1 cellular context compared by ENCODE assay signal in the genomic region with DNA sequence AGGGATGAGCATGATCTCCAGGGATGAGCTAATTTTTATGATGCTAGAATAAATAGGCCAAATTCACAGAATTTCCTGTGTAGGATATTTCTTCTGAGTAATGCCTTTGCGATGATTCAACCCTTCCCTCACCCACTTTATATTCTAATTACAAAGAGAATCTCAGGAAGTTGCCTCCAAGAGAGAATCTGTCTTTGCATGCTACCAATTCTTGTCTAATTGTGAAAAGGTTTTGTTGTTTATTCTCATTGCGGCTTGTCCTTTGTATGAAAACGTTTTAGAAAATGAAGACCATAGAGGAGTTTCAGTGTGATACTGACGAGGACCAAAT.
A peak's percentile ranks its signal among the peaks of the same experiment; 100 is the strongest.
TF ChIP-seq lines count a peak whose summit lies in the region.

No MANE protein-coding gene starts in this region.

TF ChIP-seq in endothelial cell of umbilical vein, 7 proteins besides CTCF, POLR2A, EP300 and RAD21:
- TF ChIP-seq GATA2 (IDR thresholded peaks at IDR 0.05; ENCODE audit: insufficient read depth, insufficient read length, low read depth, low read length) (no peak), JUN (IDR thresholded peaks at IDR 0.05; ENCODE audit: borderline replicate concordance, insufficient read depth, insufficient read length, low read depth) (peak; percentile 22), MYC (IDR thresholded peaks at IDR 0.05; ENCODE audit: low read depth, low read length) (no peak), FOS (IDR thresholded peaks at IDR 0.05; ENCODE audit: borderline replicate concordance, insufficient read depth, low read length) (peak; percentile 70), POLR2AphosphoS5 (IDR thresholded peaks at IDR 0.05; ENCODE audit: insufficient read depth, low read depth, low read length) (no peak)
- TF ChIP-seq, protein P1, sequence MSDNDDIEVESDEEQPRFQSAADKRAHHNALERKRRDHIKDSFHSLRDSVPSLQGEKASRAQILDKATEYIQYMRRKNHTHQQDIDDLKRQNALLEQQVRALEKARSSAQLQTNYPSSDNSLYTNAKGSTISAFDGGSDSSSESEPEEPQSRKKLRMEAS (IDR thresholded peaks at IDR 0.05; ENCODE audit: insufficient read depth, insufficient read length) = no peak
TF ChIP-seq in endothelial cell of umbilical vein: peak in this region for 2.
